ENCODE assay signal across 11 cellular contexts in genomic region chr14:61927521-61927920, GRCh38.
DNase-seq lines count a peak whose midpoint lies in the region; ATAC-seq, FAIRE-seq and TF ChIP-seq lines count a peak whose summit lies in the region.
"Had no signal": no experiment of that assay in that cellular context is flagged by ENCODE, and none has a peak within 500 bp of the region (broad histone marks: within the 10 kb centered on the region; RNA-seq: fewer than 3 reads in every experiment).

No MANE protein-coding gene starts in this region.

- H3K18ac ChIP-seq in IMR-90 (ENCODE audit: low read depth, low read length): peak overlapping the region; percentile 92; the same call in 1 of the 2 replicates
- no peak overlapping the region for H3K18ac ChIP-seq in H9 (ENCODE audit: insufficient read length, low read depth, low read length)

- intact Hi-C loops in IMR-90 (cut with micrococcal nuclease) (loop anchor here (10.0 kb wide), 1 partner anchor 1347 kb away; no protein-coding TSS in a partner anchor), lower lobe of right lung (cut with DNase I) (no loop called here), left ventricle myocardium superior (cut with micrococcal nuclease) (no loop called here)

- H3K27ac Mint-ChIP-seq in chondrocyte (ENCODE audit: unreplicated experiment) (peak overlapping the region; percentile 94), H9 (peak overlapping the region in 1 of 3 experiments; percentile 24; a peak in 1 of 7 replicates)

- H3K4me1 Mint-ChIP-seq in chondrocyte (ENCODE audit: low read depth) (peaks cover 90% of the 10 kb centered on the region), H9 (peaks cover 41 to 47% of the 10 kb centered on the region in 2 experiments)
- H3K4me1 Mint-ChIP-seq: central memory CD8-positive, alpha-beta T cell had no signal

- peak overlapping the region; percentile 26 to 88 for H4K8ac ChIP-seq in IMR-90 (ENCODE audit: low read depth in 2 of 2, low read length in 2 of 2)
- no peak overlapping the region for H4K8ac ChIP-seq in H9 (replicated peaks; ENCODE audit: insufficient read length, low read depth, low read length)

- H3K36me3 Mint-ChIP-seq in chondrocyte (ENCODE audit: low read depth) (peaks cover 5% of the 10 kb centered on the region), H9 (ENCODE audit: insufficient read depth in 1 of 3, low read depth in 3 of 3) (peaks cover 0 to 6% (median 0%) of the 10 kb centered on the region in 3 experiments; a peak in 2 of 7 replicates)

- H3K9me3 Mint-ChIP-seq in chondrocyte (ENCODE audit: low read depth) (no peaks in the 10 kb centered on the region), H9 (no peaks in the 10 kb centered on the region; a peak in 1 of 5 replicates)
- H3K9me3 Mint-ChIP-seq: central memory CD8-positive, alpha-beta T cell had no signal

- 0 out of 2 replicates have a peak, but pooled peaks cover 1% of the 10 kb centered on the region for H3K79me2 ChIP-seq in H9 (ENCODE audit: insufficient read depth, low read length)

- peak overlapping the region; percentile 86 for H2BK120ac ChIP-seq in IMR-90 (ENCODE audit: low read depth, low read length)
- no peak overlapping the region for H2BK120ac ChIP-seq in H9 (ENCODE audit: low read depth, low read length, poor library complexity, severe bottlenecking)

- peaks cover 12 to 14% of the 10 kb centered on the region in 2 experiments; a peak in 3 of 4 replicates for H3K79me1 ChIP-seq in IMR-90 (ENCODE audit: low read depth in 1 of 2, low read length in 2 of 2)
- H3K79me1 ChIP-seq in H9 (ENCODE audit: insufficient read depth, low read depth, low read length, poor library complexity, severe bottlenecking): no peaks in the 10 kb centered on the region

- H3K23ac ChIP-seq in IMR-90 (ENCODE audit: low read depth, low read length) (peak overlapping the region; percentile 57), H9 (ENCODE audit: insufficient read length, low read depth, low read length) (no peak overlapping the region)

- no CpG with 5 or more reads among the region's 2 CpGs for WGBS in IMR-90 (ENCODE audit: extremely low coverage in 2 of 2, insufficient read length in 1 of 2), 2 experiments
- no CpG with 5 or more reads among the region's 2 CpGs for WGBS in H9 (ENCODE audit: extremely low coverage, insufficient read length, low lambda C conversion rate)

- no peaks in the 10 kb centered on the region for H3K27me3 ChIP-seq in IMR-90 (ENCODE audit: control insufficient read depth, insufficient read depth, low read length)
- no peaks in the 10 kb centered on the region for H3K27me3 ChIP-seq in lower lobe of right lung (ENCODE audit: low read depth)
- H3K27me3 ChIP-seq in H9 (ENCODE audit: insufficient read depth, low read length): no peaks in the 10 kb centered on the region

- H3K9me3 ChIP-seq in IMR-90 (ENCODE audit: control insufficient read depth, insufficient read depth, low read length): no peaks in the 10 kb centered on the region
- H3K9me3 ChIP-seq in lower lobe of right lung: no peaks in the 10 kb centered on the region
- H3K9me3 ChIP-seq in H9 (ENCODE audit: control insufficient read depth, low read depth, low read length): no peaks in the 10 kb centered on the region

- TF ChIP-seq CTCF in IMR-90 (conservative IDR thresholded peaks at IDR 0.05; ENCODE audit: low read depth, low read length) (no peak), chondrocyte (IDR thresholded peaks at IDR 0.05) (no peak), lower lobe of right lung (IDR thresholded peaks at IDR 0.05) (no peak), H9 (conservative IDR thresholded peaks at IDR 0.05) (no peak), D721Med (IDR thresholded peaks at IDR 0.05; ENCODE audit: insufficient read depth, missing control alignments) (no peak)

- H4K5ac ChIP-seq in IMR-90 (ENCODE audit: low read depth, low read length) (peak overlapping the region; percentile 89; the same call in 1 of the 2 replicates), H9 (ENCODE audit: insufficient read length, low read depth, low read length) (no peak overlapping the region)

- H3T11ph ChIP-seq in H9 (ENCODE audit: low read length): no peak overlapping the region

- no peak for FAIRE-seq in D721Med (lab: Jason Lieb, UNC)

- peak overlapping the region; percentile 81 for H3K4me3 Mint-ChIP-seq in chondrocyte (ENCODE audit: unreplicated experiment)
- H3K4me3 Mint-ChIP-seq in H9: no peak overlapping the region
- H3K4me3 Mint-ChIP-seq: central memory CD8-positive, alpha-beta T cell had no signal

- H3K4ac ChIP-seq in IMR-90 (ENCODE audit: low read depth, low read length) (peak overlapping the region; percentile 88; the same call in 1 of the 2 replicates), H9 (ENCODE audit: low read depth, low read length) (no peak overlapping the region)

- H2AK9ac ChIP-seq in IMR-90 (replicated peaks; ENCODE audit: low read depth, low read length, poor library complexity): no peak overlapping the region

- no peak overlapping the region for H2AFZ ChIP-seq in IMR-90 (replicated peaks; ENCODE audit: low read length, poor library complexity)
- no peak overlapping the region for H2AFZ ChIP-seq in H9 (ENCODE audit: low read length)

- dilution Hi-C loops in IMR-90 (cut with HindIII; ENCODE audit: low sequenced_read_pairs, unreplicated experiment): no loop called here

- H3K27ac ChIP-seq in IMR-90 (ENCODE audit: insufficient read depth, low read length) (no peak overlapping the region; the same call in 1 of the 2 replicates), lower lobe of right lung (no peak overlapping the region), H9 (ENCODE audit: insufficient read length, low read depth, low read length) (no peak overlapping the region)

- H3K14ac ChIP-seq in IMR-90 (replicated peaks; ENCODE audit: low read depth, low read length) (peak overlapping the region; percentile 42), H9 (ENCODE audit: insufficient read depth, low read length) (no peak overlapping the region)

- H3K4me3 ChIP-seq in IMR-90 (ENCODE audit: insufficient read depth, low read depth, low read length) (peak overlapping the region; percentile 33; the same call in 1 of the 2 replicates), lower lobe of right lung (no peak overlapping the region)

- H4K20me1 ChIP-seq in IMR-90 (ENCODE audit: insufficient read depth, low read length) (no peaks in the 10 kb centered on the region), H9 (ENCODE audit: control insufficient read depth, insufficient read depth, insufficient read length) (no peaks in the 10 kb centered on the region)

- no TSS peak for BruUV-seq in IMR-90 (replicated peaks; lab: Mats Ljungman, UMichigan)

- ATAC-seq in IMR-90 (ENCODE audit: low read depth) (peak; percentile 83), lower lobe of right lung (peak; percentile 43 to 47), GM21528 (IDR thresholded peaks at IDR 0.05; ENCODE audit: low FRiP score, unreplicated experiment) (no peak), left ventricle myocardium superior (no peak)

- DNase-seq in AG08396 (ENCODE audit: low spot score) (peak; percentile 24), IMR-90 (peak; percentile 81), chondrocyte (ENCODE audit: low spot score) (no peak), lower lobe of right lung (no peak), H9 (no peak), left ventricle myocardium superior (no peak), D721Med (ENCODE audit: insufficient read length, low spot score) (no peak)
- DNase-seq: KBM-7, NCI-H2107 had no signal

- H4K91ac ChIP-seq in IMR-90 (ENCODE audit: insufficient read depth, low read depth, low read length) (peak overlapping the region; percentile 89), H9 (ENCODE audit: insufficient read length, low read depth, low read length) (no peak overlapping the region)

- CTCF ChIA-PET in IMR-90 (lab: Yijun Ruan, JAX): interaction anchor here (0.7 to 3.6 kb wide), 3 partner anchors 14 to 200 kb away, joined by 4 to 30 read pairs (median 4); no protein-coding TSS in a partner anchor

- H2AK5ac ChIP-seq in IMR-90 (ENCODE audit: low read depth, low read length) (peak overlapping the region; percentile 74), H9 (ENCODE audit: insufficient read length, low read length) (no peak overlapping the region)

- TF ChIP-seq POLR2A in IMR-90 (IDR thresholded peaks at IDR 0.05; ENCODE audit: low read depth, low read length): no peak

- H3K23me2 ChIP-seq in H9 (ENCODE audit: insufficient read length, low read depth, low read length, poor library complexity, severe bottlenecking): no peaks in the 10 kb centered on the region

- POLR2A ChIA-PET in IMR-90 (lab: Charles Lee; ENCODE audit: unreplicated experiment): interaction anchor here (1.1 kb wide), 1 partner anchor 23 kb away, joined by 3 read pairs; no protein-coding TSS in a partner anchor

- no peak overlapping the region for H2BK12ac ChIP-seq in H9 (ENCODE audit: insufficient read length, low read depth, low read length)

- H3K56ac ChIP-seq in IMR-90 (ENCODE audit: extremely low read depth, insufficient read depth, low read length): peak overlapping the region; percentile 73
- no peak overlapping the region for H3K56ac ChIP-seq in H9 (ENCODE audit: insufficient read length, low read depth, low read length)

- H2BK20ac ChIP-seq in IMR-90 (ENCODE audit: low read depth, low read length): peak overlapping the region; percentile 96
- no peak overlapping the region for H2BK20ac ChIP-seq in H9 (ENCODE audit: low read depth, low read length, poor library complexity, severe bottlenecking)

- TF ChIP-seq RAD21 in IMR-90 (IDR thresholded peaks at IDR 0.05; ENCODE audit: low read length): no peak

- H3K36me3 ChIP-seq in IMR-90 (ENCODE audit: control insufficient read depth, insufficient read depth, low read length) (no peaks in the 10 kb centered on the region), lower lobe of right lung (no peaks in the 10 kb centered on the region)

- H3K9me1 ChIP-seq in IMR-90 (ENCODE audit: insufficient read depth, low read length): peaks cover 2% of the 10 kb centered on the region; the same call in 1 of the 2 replicates

- in situ Hi-C loops in IMR-90 (cut with MboI; ENCODE audit: low sequenced_read_pairs): no loop called here

- H3K4me1 ChIP-seq in IMR-90 (ENCODE audit: control insufficient read depth, insufficient read depth, low read length): peaks cover 28% of the 10 kb centered on the region
- no peaks in the 10 kb centered on the region for H3K4me1 ChIP-seq in lower lobe of right lung
- peaks cover 24% of the 10 kb centered on the region for H3K4me1 ChIP-seq in H9 (ENCODE audit: insufficient read depth, low read length)

- H2BK5ac ChIP-seq in IMR-90 (ENCODE audit: low read depth, low read length, poor library complexity, severe bottlenecking): peak overlapping the region; percentile 87
- no peak overlapping the region for H2BK5ac ChIP-seq in H9 (ENCODE audit: insufficient read length, low read length)

- H3K4me2 ChIP-seq in IMR-90 (ENCODE audit: low read depth, low read length) (peak overlapping the region; percentile 58; the same call in 1 of the 2 replicates), H9 (ENCODE audit: insufficient read depth, insufficient read length, low read length) (no peak overlapping the region)

- H2BK15ac ChIP-seq in IMR-90 (ENCODE audit: low read depth, low read length) (peak overlapping the region; percentile 93), H9 (ENCODE audit: low read depth, low read length) (no peak overlapping the region)

- H3K27me3 Mint-ChIP-seq in chondrocyte (ENCODE audit: low read depth) (no peaks in the 10 kb centered on the region), H9 (ENCODE audit: low read depth) (no peaks in the 10 kb centered on the region)
- H3K27me3 Mint-ChIP-seq: central memory CD8-positive, alpha-beta T cell had no signal

- H3K9ac ChIP-seq in IMR-90 (ENCODE audit: low read depth, low read length) (no peak overlapping the region; the same call in 1 of the 2 replicates), H9 (ENCODE audit: extremely low read depth, insufficient read length, low read length) (no peak overlapping the region)

Comparison
In these comparisons a context has a peak if more than half of its experiments do, and no peak if none do; other contexts are left out.
1. DNase-seq: peak in AG08396 (single experiment) and IMR-90 (single experiment); none in chondrocyte (single experiment), lower lobe of right lung (single experiment), H9 (single experiment), left ventricle myocardium superior (single experiment) and D721Med (single experiment).
2. ATAC-seq: peak in IMR-90 (single experiment) and lower lobe of right lung (2 of 2); none in GM21528 (single experiment) and left ventricle myocardium superior (single experiment).